Comparison of ENCODE assay signal across 21 cellular contexts in the genomic region with DNA sequence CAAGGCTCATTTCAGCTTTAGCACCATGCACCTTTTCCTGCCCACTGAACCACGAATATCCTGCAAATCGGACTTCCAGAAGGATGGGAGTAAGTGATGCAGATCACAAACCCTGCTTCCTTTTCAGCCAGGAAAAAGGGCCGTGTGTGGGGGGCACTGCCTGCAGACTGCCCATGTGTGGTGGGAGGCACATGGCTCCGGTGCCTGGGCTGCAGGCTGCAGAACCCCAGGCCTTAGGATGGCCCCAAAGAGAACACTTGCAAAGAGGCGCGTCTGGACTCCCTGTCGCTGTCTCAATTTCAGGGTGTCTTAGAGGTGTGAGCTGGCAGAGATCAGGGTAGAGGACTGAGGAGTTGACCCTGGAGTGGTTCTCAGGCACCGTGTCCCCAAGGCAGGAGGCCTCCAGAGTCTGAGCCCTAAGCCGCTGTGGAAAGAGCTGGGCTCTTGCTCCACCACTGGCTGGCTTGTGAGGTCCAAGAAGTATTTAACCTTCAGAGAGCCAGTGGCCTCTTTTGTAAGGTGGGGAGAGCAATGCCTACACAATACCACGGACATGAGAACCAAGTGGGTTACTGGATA.
"Had no signal": no experiment of that assay in that cellular context is flagged by ENCODE, and none has a peak within 500 bp of the region (broad histone marks: within the 10 kb centered on the region; RNA-seq: fewer than 3 reads in every experiment).

No MANE protein-coding gene starts in this region.

- ATAC-seq: K562 had no signal

- H3K27ac Mint-ChIP-seq: IgD-negative memory B cell had no signal

- H3K4me3 Mint-ChIP-seq: IgD-negative memory B cell had no signal

- H3K4me1 Mint-ChIP-seq: IgD-negative memory B cell had no signal

- H3K27ac ChIP-seq: HL-60, KMS-11 had no signal

- DNase-seq: Kasumi-1, MM.1S, NCI-H1092 treated with DMSO at 0.1 percent for 48 hours, NCI-H1436, NCI-H187, NCI-H2029, NCI-H2081 treated with DMSO at 0.1 percent for 48 hours, NCI-H2171, NCI-H226, NCI-H446, NCI-H510A, NCI-H524 treated with DMSO at 0.1 percent for 48 hours, NCI-H69, NCI-H774, RPMI8226, SHP77, SK-N-SH had no signal

- H3K9me3 ChIP-seq: SK-N-SH had no signal

- H3K4me3 ChIP-seq: K562 had no signal
